ENCODE assay signal across 23 cellular contexts in the genomic region with DNA sequence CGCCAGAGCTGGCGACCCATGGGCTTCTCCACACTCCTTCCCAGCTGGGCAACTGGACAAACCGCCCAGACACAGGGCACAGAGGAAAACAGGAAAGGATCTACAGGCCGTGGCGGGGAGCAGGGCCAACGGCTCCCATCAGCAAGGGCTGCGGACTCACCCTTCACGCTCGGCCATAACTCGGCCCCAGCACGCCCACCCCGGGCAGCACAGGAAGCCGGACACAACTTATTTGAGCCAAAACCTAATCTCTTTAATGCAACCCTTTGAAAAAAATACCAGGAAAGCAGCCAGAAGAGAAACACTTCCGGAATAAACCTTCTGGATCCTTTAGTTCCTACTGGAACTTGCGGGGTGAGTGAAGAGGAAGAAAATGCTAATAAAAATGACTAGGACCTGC. TPM values are rescaled to one million over a fixed set of nuclear protein-coding genes. Genes with fewer than 3 reads are reported as not detected.
DNase-seq lines count a peak whose midpoint lies in the region; ATAC-seq and TF ChIP-seq lines count a peak whose summit lies in the region.
"Had no signal": no experiment of that assay in that cellular context is flagged by ENCODE, and none has a peak within 500 bp of the region (broad histone marks: within the 10 kb centered on the region; RNA-seq: fewer than 3 reads in every experiment).

No MANE protein-coding gene starts in this region.

- H3K36me3 Mint-ChIP-seq in neural progenitor cell (peaks cover 28% of the 10 kb centered on the region), immature natural killer cell (peaks cover 0 to 5% (median 0%) of the 10 kb centered on the region in 3 donors)
- no peaks in the 10 kb centered on the region for H3K36me3 Mint-ChIP-seq in activated T-helper 2 cell treated with anti-CD3 and anti-CD28 coated beads, Interferon-gamma antibody, Interleukin-2, Interleukin-4, amounts not matched to agents 10 μg/mL and 5 μg/mL and 100 μg/mL, durations not matched to agents 14 hours and 24 hours and 36 hours (ENCODE audit: low read depth)

- H3F3A ChIP-seq in neural progenitor cell (ENCODE audit: low read depth) = no peaks in the 10 kb centered on the region

- H3K4me1 ChIP-seq in BLaER1 = peaks cover 59% of the 10 kb centered on the region
- peaks cover 5% of the 10 kb centered on the region for H3K4me1 ChIP-seq in neural progenitor cell

- peaks cover 36% of the 10 kb centered on the region for H3K4me1 Mint-ChIP-seq in neural progenitor cell
- H3K4me1 Mint-ChIP-seq in activated T-helper 2 cell treated with anti-CD3 and anti-CD28 coated beads, Interferon-gamma antibody, Interleukin-2, Interleukin-4, amounts not matched to agents 10 μg/mL and 5 μg/mL and 100 μg/mL, durations not matched to agents 14 hours and 24 hours and 36 hours (ENCODE audit: low read depth) = no peaks in the 10 kb centered on the region
- no peaks in the 10 kb centered on the region for H3K4me1 Mint-ChIP-seq in immature natural killer cell

- H3K27me3 ChIP-seq in BLaER1 (no peaks in the 10 kb centered on the region), neural progenitor cell (no peaks in the 10 kb centered on the region)
- H3K27me3 ChIP-seq: adrenal gland; BLaER1 treated with 17β-estradiol and CSF1 and Interleukin-3, amounts not matched to agents 10 nM and 100 nM; gastroesophageal sphincter; stomach; transverse colon had no signal

- H3K9me3 Mint-ChIP-seq in neural progenitor cell (no peaks in the 10 kb centered on the region), immature natural killer cell (no peaks in the 10 kb centered on the region)
- no peaks in the 10 kb centered on the region for H3K9me3 Mint-ChIP-seq in activated T-helper 2 cell treated with anti-CD3 and anti-CD28 coated beads, Interferon-gamma antibody, Interleukin-2, Interleukin-4, amounts not matched to agents 10 μg/mL and 5 μg/mL and 100 μg/mL, durations not matched to agents 14 hours and 24 hours and 36 hours
- H3K9me3 Mint-ChIP-seq: activated CD8-positive, alpha-beta T cell treated with anti-CD3 and anti-CD28 coated beads for 36 hours had no signal

- H3K27me3 Mint-ChIP-seq in neural progenitor cell (ENCODE audit: insufficient read depth, low read depth) (peaks cover 4% of the 10 kb centered on the region), immature natural killer cell (ENCODE audit: low read depth in 3 of 3) (peaks cover 0 to 2% (median 0%) of the 10 kb centered on the region in 3 donors)
- no peaks in the 10 kb centered on the region for H3K27me3 Mint-ChIP-seq in activated T-helper 2 cell treated with anti-CD3 and anti-CD28 coated beads, Interferon-gamma antibody, Interleukin-2, Interleukin-4, amounts not matched to agents 10 μg/mL and 5 μg/mL and 100 μg/mL, durations not matched to agents 14 hours and 24 hours and 36 hours (ENCODE audit: low read depth)
- H3K27me3 Mint-ChIP-seq: activated CD8-positive, alpha-beta T cell treated with anti-CD3 and anti-CD28 coated beads for 36 hours had no signal

- no peak for DNase-seq in caudate nucleus (lab: John Stamatoyannopoulos, UW)
- peak; percentile 61 for DNase-seq in left ventricle myocardium superior
- DNase-seq in neural progenitor cell (ENCODE audit: low spot score) = no peak
- DNase-seq in activated T-helper 2 cell treated with anti-CD3 and anti-CD28 coated beads, Interferon-gamma antibody, Interleukin-2, Interleukin-4, amounts not matched to agents 10 μg/mL and 5 μg/mL and 100 μg/mL, durations not matched to agents 14 hours and 24 hours and 36 hours (ENCODE audit: low spot score) = no peak
- DNase-seq in immature natural killer cell = no peak
- DNase-seq in activated CD8-positive, alpha-beta memory T cell treated with anti-CD3 and anti-CD28 coated beads, Interleukin-2, amount 50 U/mL, for 4 hours = no peak
- DNase-seq: activated CD8-positive, alpha-beta T cell treated with anti-CD3 and anti-CD28 coated beads for 36 hours; activated naive CD4-positive, alpha-beta T cell; adrenal gland; effector CD4-positive, alpha-beta T cell; mucosa of descending colon; NCI-H1048; NCI-H1930; NCI-H226; stimulated activated CD4-positive, alpha-beta T cell treated with anti-CD3 and anti-CD28 coated beads, Interleukin-12 subunit alpha, Interleukin-12 subunit beta, amount 100 ng/mL, for 4 hours; stomach; SW 1271; transverse colon had no signal

- H3K4me3 Mint-ChIP-seq in neural progenitor cell = no peak overlapping the region
- H3K4me3 Mint-ChIP-seq in activated T-helper 2 cell treated with anti-CD3 and anti-CD28 coated beads, Interferon-gamma antibody, Interleukin-2, Interleukin-4, amounts not matched to agents 10 μg/mL and 5 μg/mL and 100 μg/mL, durations not matched to agents 14 hours and 24 hours and 36 hours (ENCODE audit: low read depth) = no peak overlapping the region
- H3K4me3 Mint-ChIP-seq in immature natural killer cell = no peak overlapping the region
- H3K4me3 Mint-ChIP-seq: activated CD8-positive, alpha-beta T cell treated with anti-CD3 and anti-CD28 coated beads for 36 hours had no signal

- H3K9ac ChIP-seq in BLaER1 = no peak overlapping the region
- H3K9ac ChIP-seq in neural progenitor cell = no peak overlapping the region

- H3K36me3 ChIP-seq in BLaER1 (peaks cover 38% of the 10 kb centered on the region), neural progenitor cell (no peaks in the 10 kb centered on the region)
- H3K36me3 ChIP-seq: adrenal gland, transverse colon had no signal

- H3K9me3 ChIP-seq in BLaER1 (no peaks in the 10 kb centered on the region), neural progenitor cell (ENCODE audit: low read depth) (no peaks in the 10 kb centered on the region)
- H3K9me3 ChIP-seq: adrenal gland; BLaER1 treated with 17β-estradiol and CSF1 and Interleukin-3, amounts not matched to agents 10 nM and 100 nM; gastroesophageal sphincter; mucosa of descending colon; stomach; transverse colon had no signal

- ATAC-seq in left ventricle myocardium superior = peak; percentile 37
- ATAC-seq in GM18907 (IDR thresholded peaks at IDR 0.05; ENCODE audit: unreplicated experiment) = no peak
- ATAC-seq: activated CD4-positive, CD25-positive, alpha-beta regulatory T cell treated with anti-CD3 and anti-CD28 coated beads, Interleukin-2, amount 50 U/mL, for 24 hours; activated CD8-positive, alpha-beta T cell treated with anti-CD3 and anti-CD28 coated beads for 36 hours; gastroesophageal sphincter; mucosa of descending colon had no signal

- H3K27ac ChIP-seq in BLaER1 = peak overlapping the region; percentile 68; the same call in 1 of the 2 replicates
- H3K27ac ChIP-seq in caudate nucleus (ENCODE audit: low read depth, low read length) = peak overlapping the region; percentile 33
- H3K27ac ChIP-seq in neural progenitor cell = peak overlapping the region; percentile 46
- H3K27ac ChIP-seq: BLaER1 treated with 17β-estradiol and CSF1 and Interleukin-3, amounts not matched to agents 10 nM and 100 nM; gastroesophageal sphincter; transverse colon had no signal

- H4K20me1 ChIP-seq in BLaER1 (peaks cover 24% of the 10 kb centered on the region; the same call in 1 of the 2 replicates), neural progenitor cell (ENCODE audit: low read depth) (peaks cover 51% of the 10 kb centered on the region)

- H3K79me2 ChIP-seq in neural progenitor cell (ENCODE audit: low read depth) = peaks cover 31% of the 10 kb centered on the region

- H3K27ac Mint-ChIP-seq in neural progenitor cell = no peak overlapping the region
- H3K27ac Mint-ChIP-seq in activated T-helper 2 cell treated with anti-CD3 and anti-CD28 coated beads, Interferon-gamma antibody, Interleukin-2, Interleukin-4, amounts not matched to agents 10 μg/mL and 5 μg/mL and 100 μg/mL, durations not matched to agents 14 hours and 24 hours and 36 hours = no peak overlapping the region
- no peak overlapping the region for H3K27ac Mint-ChIP-seq in immature natural killer cell
- H3K27ac Mint-ChIP-seq: activated CD8-positive, alpha-beta T cell treated with anti-CD3 and anti-CD28 coated beads for 36 hours had no signal

- intact Hi-C loops in left ventricle myocardium superior (cut with micrococcal nuclease) = no loop called here
- intact Hi-C loops in activated T-helper 2 cell treated with anti-CD3 and anti-CD28 coated beads, Interferon-gamma antibody, Interleukin-2, Interleukin-4, amounts not matched to agents 10 μg/mL and 5 μg/mL and 100 μg/mL, durations not matched to agents 14 hours and 24 hours and 36 hours (cut with micrococcal nuclease) = no loop called here

- H2AFZ ChIP-seq in neural progenitor cell (replicated peaks) = no peak overlapping the region

- TF ChIP-seq CTCF in neural progenitor cell (IDR thresholded peaks at IDR 0.05) = no peak

- H3K4me2 ChIP-seq in BLaER1 = 0 out of 2 replicates have a peak overlapping the region, but pooled peaks have one; percentile 67
- H3K4me2 ChIP-seq in neural progenitor cell = no peak overlapping the region

- no peak overlapping the region for H3K4me3 ChIP-seq in BLaER1
- H3K4me3 ChIP-seq in neural progenitor cell = no peak overlapping the region
- H3K4me3 ChIP-seq: adrenal gland; BLaER1 treated with 17β-estradiol and CSF1 and Interleukin-3, amounts not matched to agents 10 nM and 100 nM; gastroesophageal sphincter; mucosa of descending colon; stomach; transverse colon had no signal

RNA-seq across cellular contexts. Expression of a gene that starts 59.9 kb away (rescaled TPM):
- total RNA-seq in left ventricle myocardium superior (6.1 TPM), neural progenitor cell (ENCODE audit: low replicate concordance) (12.9 and 19.0 TPM in 2 replicates)
- total RNA-seq in activated T-helper 2 cell treated with anti-CD3 and anti-CD28 coated beads, Interferon-gamma antibody, Interleukin-2, Interleukin-4, amounts not matched to agents 10 μg/mL and 5 μg/mL and 100 μg/mL, durations not matched to agents 14 hours and 24 hours and 36 hours = 8.6 TPM in 2 replicates
- polyA plus RNA-seq in immature natural killer cell = under 1 TPM in 2 of 3 donors, not detected in 1; 0.12 to 0.28 TPM
